8 cellular contexts compared by ENCODE assay signal in genomic region chr4:10015140-10015753, GRCh38. TPM values are rescaled to one million over a fixed set of nuclear protein-coding genes. Genes with fewer than 3 reads are reported as not detected.
DNase-seq lines count a peak whose midpoint lies in the region; ATAC-seq lines count a peak whose summit lies in the region.

No MANE protein-coding gene starts in this region.

- no peaks in the 10 kb centered on the region for H3K9me3 ChIP-seq in ectodermal cell (ENCODE audit: control insufficient read depth, low read length)

- DNase-seq in DMS79 treated with DMSO at 0.1 percent for 48 hours (lab: John Stamatoyannopoulos, UW) (peak; percentile 45), DMS79 (lab: John Stamatoyannopoulos, UW) (no peak), NCI-H82 treated with DMSO at 0.1 percent for 48 hours (lab: John Stamatoyannopoulos, UW; ENCODE audit: unreplicated experiment) (peak; percentile 30), occipital lobe (lab: John Stamatoyannopoulos, UW) (peak; percentile 23)

- no peaks in the 10 kb centered on the region for H3K4me1 ChIP-seq in ectodermal cell (ENCODE audit: control insufficient read depth, insufficient read depth, low read length)

- H3K4me3 ChIP-seq in ectodermal cell (ENCODE audit: insufficient read depth, low read depth, low read length): no peak overlapping the region

- H3K27me3 ChIP-seq in ectodermal cell (ENCODE audit: control insufficient read depth, insufficient read depth, low read length, poor library complexity, severe bottlenecking): peaks cover 10% of the 10 kb centered on the region

- ATAC-seq in HG02678 (IDR thresholded peaks at IDR 0.05; ENCODE audit: unreplicated experiment): peak; percentile 24
- no peak for ATAC-seq in HG03439 (IDR thresholded peaks at IDR 0.05; ENCODE audit: unreplicated experiment)
- no peak for ATAC-seq in HG03108 (IDR thresholded peaks at IDR 0.05; ENCODE audit: unreplicated experiment)

- WGBS in ectodermal cell, 2 experiments: 44 to 46% methylated on average over 7 of the region's 7 CpGs

- no peaks in the 10 kb centered on the region for H3K36me3 ChIP-seq in ectodermal cell (ENCODE audit: control insufficient read depth, insufficient read depth, low read length)

- peak overlapping the region; percentile 39 for H3K27ac ChIP-seq in ectodermal cell (ENCODE audit: insufficient read depth, low read depth, low read length, poor library complexity, severe bottlenecking)

RNA-seq across cellular contexts. Expression of gene SLC2A9, which starts 6.0 kb away (rescaled TPM):
- polyA plus RNA-seq in ectodermal cell (2013, experiment 1 of 4): 0.83 TPM
- polyA plus RNA-seq in ectodermal cell (2013, experiment 2 of 4): not detected
- polyA plus RNA-seq in ectodermal cell (2013, experiment 3 of 4): 0.75 TPM
- polyA plus RNA-seq in ectodermal cell (2013, experiment 4 of 4): 0.32 TPM
- 3.1 TPM for total RNA-seq in occipital lobe
